ENCODE assay signal across 22 cellular contexts in the genomic region with DNA sequence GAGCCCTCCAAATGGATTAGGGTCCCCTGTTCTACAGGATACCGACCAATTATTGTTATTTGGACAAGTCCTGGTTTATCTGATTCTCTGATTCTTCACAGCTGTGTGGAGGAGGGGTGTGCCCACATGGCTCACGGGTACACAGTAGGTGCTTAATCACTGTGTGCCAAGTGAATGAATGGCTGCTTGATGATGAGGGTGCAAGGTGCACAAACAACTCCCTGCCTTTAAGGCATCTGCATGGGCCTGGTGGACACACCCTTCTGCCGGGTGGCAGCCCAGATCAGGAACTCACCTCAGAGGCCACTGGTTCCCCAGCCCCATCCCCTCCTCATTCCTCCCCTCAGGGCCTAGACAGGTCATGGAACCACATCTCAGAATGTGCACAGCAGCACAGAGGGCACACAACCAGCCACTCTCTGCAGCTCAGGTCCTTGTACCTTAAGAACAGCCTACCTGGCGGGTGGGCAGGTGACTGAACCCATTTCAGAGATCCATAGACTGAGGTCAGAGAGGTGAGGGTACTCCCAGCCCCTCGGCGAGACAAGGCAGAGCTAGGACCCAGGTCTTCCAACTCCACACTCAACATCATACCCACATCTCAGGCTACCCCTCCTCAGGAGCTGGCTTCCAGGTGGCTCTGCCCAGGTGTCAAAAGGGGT. TPM values are rescaled to one million over a fixed set of nuclear protein-coding genes. Genes with fewer than 3 reads are reported as not detected.
DNase-seq lines count a peak whose midpoint lies in the region; ATAC-seq, FAIRE-seq and TF ChIP-seq lines count a peak whose summit lies in the region.
"Had no signal": no experiment of that assay in that cellular context is flagged by ENCODE, and none has a peak within 500 bp of the region (broad histone marks: within the 10 kb centered on the region; RNA-seq: fewer than 3 reads in every experiment).

No MANE protein-coding gene starts in this region.

- no peak overlapping the region for H3K27ac ChIP-seq in kidney (ENCODE audit: low read depth in 2 of 2, low read length in 2 of 2)
- H3K27ac ChIP-seq in lower lobe of right lung = no peak overlapping the region
- H3K27ac ChIP-seq in spleen = no peak overlapping the region
- H3K27ac ChIP-seq in CD8-positive, alpha-beta memory T cell (ENCODE audit: low read depth, low read length) = no peak overlapping the region
- H3K27ac ChIP-seq in RWPE1 = no peak overlapping the region
- H3K27ac ChIP-seq: C4-2B, GM23248 had no signal

- no peak overlapping the region for H3K27ac Mint-ChIP-seq in CD8-positive, alpha-beta memory T cell
- no peak overlapping the region for H3K27ac Mint-ChIP-seq in nephron progenitor cell
- H3K27ac Mint-ChIP-seq: B cell had no signal

- 80 to 89% (median 84%) methylated on average over 5 to 6 of the region's 6 CpGs for WGBS in spleen, 5 donors

- POLR2A ChIA-PET in CD8-positive, alpha-beta memory T cell (lab: Charles Lee) = no interaction called here
- POLR2A ChIA-PET in RWPE1 (lab: Yijun Ruan, JAX; ENCODE audit: low non-redundant PET) = no interaction called here

- H3K4me1 ChIP-seq in kidney (ENCODE audit: control insufficient read depth in 1 of 2, insufficient read depth in 1 of 2, low read depth in 1 of 2, low read length in 2 of 2) (peaks cover 15 to 26% of the 10 kb centered on the region in 2 donors), lower lobe of right lung (peaks cover 19% of the 10 kb centered on the region), spleen (no peaks in the 10 kb centered on the region)
- no peaks in the 10 kb centered on the region for H3K4me1 ChIP-seq in CD8-positive, alpha-beta memory T cell (ENCODE audit: insufficient read depth, low read length)

- H3K36me3 Mint-ChIP-seq in CD8-positive, alpha-beta memory T cell = no peaks in the 10 kb centered on the region
- no peaks in the 10 kb centered on the region for H3K36me3 Mint-ChIP-seq in nephron progenitor cell (ENCODE audit: low read depth)

- H3K36me3 ChIP-seq in bronchial epithelial cell (ENCODE audit: control insufficient read depth, insufficient read depth, low read length) = no peaks in the 10 kb centered on the region
- no peaks in the 10 kb centered on the region for H3K36me3 ChIP-seq in kidney (ENCODE audit: control insufficient read depth in 1 of 2, insufficient read depth in 2 of 2, low read length in 2 of 2)
- no peaks in the 10 kb centered on the region for H3K36me3 ChIP-seq in lower lobe of right lung
- H3K36me3 ChIP-seq in spleen = no peaks in the 10 kb centered on the region
- no peaks in the 10 kb centered on the region for H3K36me3 ChIP-seq in CD8-positive, alpha-beta memory T cell (ENCODE audit: insufficient read depth, low read length)
- H3K36me3 ChIP-seq: MG63 had no signal

- intact Hi-C loops in kidney (cut with DNase I) (no loop called here), lower lobe of right lung (cut with DNase I) (no loop called here), spleen (cut with DNase I; ENCODE audit: low total_unique reads) (no loop called here)

- TF ChIP-seq CTCF in bronchial epithelial cell (IDR thresholded peaks at IDR 0.05; ENCODE audit: insufficient read depth, low read length, severe bottlenecking) = no peak
- TF ChIP-seq CTCF in kidney (IDR thresholded peaks at IDR 0.05; ENCODE audit: borderline replicate concordance, extremely low read depth, insufficient read depth) = no peak
- no peak for TF ChIP-seq CTCF in lower lobe of right lung (IDR thresholded peaks at IDR 0.05)
- no peak for TF ChIP-seq CTCF in spleen (IDR thresholded peaks at IDR 0.05 in 8 of 11, conservative IDR thresholded peaks at IDR 0.05 in 3 of 11)
- TF ChIP-seq CTCF in RWPE1 (conservative IDR thresholded peaks at IDR 0.05; ENCODE audit: low read depth) = no peak
- no peak for TF ChIP-seq CTCF in nephron progenitor cell (IDR thresholded peaks at IDR 0.05)

- no peaks in the 10 kb centered on the region for H3K9me3 Mint-ChIP-seq in CD8-positive, alpha-beta memory T cell
- no peaks in the 10 kb centered on the region for H3K9me3 Mint-ChIP-seq in nephron progenitor cell
- H3K9me3 Mint-ChIP-seq: H9 had no signal

- peak; percentile 60 for FAIRE-seq in bronchial epithelial cell (lab: Jason Lieb, UNC)
- no peak for FAIRE-seq in kidney (lab: Jason Lieb, UNC)
- FAIRE-seq: D721Med, G401.6 had no signal

- TF ChIP-seq POLR2A in spleen (IDR thresholded peaks at IDR 0.05) = no peak

- H3K9ac ChIP-seq in kidney (ENCODE audit: low read length in 2 of 2) = no peak overlapping the region
- H3K9ac ChIP-seq: GM23248 had no signal

- CTCF ChIA-PET in CD8-positive, alpha-beta memory T cell (lab: Charles Lee) = no interaction called here
- CTCF ChIA-PET in RWPE1 (lab: Yijun Ruan, JAX) = no interaction called here

- no peaks in the 10 kb centered on the region for H3K27me3 Mint-ChIP-seq in CD8-positive, alpha-beta memory T cell
- H3K27me3 Mint-ChIP-seq in nephron progenitor cell (ENCODE audit: low read depth, poor library complexity) = peaks cover 7% of the 10 kb centered on the region

- H3K27me3 ChIP-seq in bronchial epithelial cell (ENCODE audit: control insufficient read depth, insufficient read depth, low read length) = no peaks in the 10 kb centered on the region
- H3K27me3 ChIP-seq in lower lobe of right lung (ENCODE audit: low read depth) = no peaks in the 10 kb centered on the region
- peaks cover 0 to 55% (median 0%) of the 10 kb centered on the region in 7 donors for H3K27me3 ChIP-seq in spleen (replicated peaks in 1 of 7)
- no peaks in the 10 kb centered on the region for H3K27me3 ChIP-seq in CD8-positive, alpha-beta memory T cell (ENCODE audit: insufficient read depth, low read length, poor library complexity, severe bottlenecking)
- H3K27me3 ChIP-seq: MG63 had no signal

- DNase-seq in bronchial epithelial cell (ENCODE audit: low read depth) (peak; percentile 27), kidney (peak; percentile 26), lower lobe of right lung (peak; percentile 10), spleen (peak; percentile 48), RWPE1 (ENCODE audit: low spot score) (no peak), Ammon's horn (ENCODE audit: low spot score) (no peak), nephron progenitor cell (no peak)
- no peak for DNase-seq in CD8-positive, alpha-beta memory T cell
- DNase-seq: GM23248, H9, KG1, MG63, NCI-H1694, NCI-H2029 treated with DMSO at 0.1 percent for 48 hours, NCI-H2227 treated with DMSO at 0.1 percent for 48 hours, NCI-H526 treated with DMSO at 0.1 percent for 48 hours, RPMI8226, SHP77 treated with DMSO at 0.1 percent for 48 hours had no signal

- H3K4me3 Mint-ChIP-seq in CD8-positive, alpha-beta memory T cell = no peak overlapping the region
- H3K4me3 Mint-ChIP-seq in nephron progenitor cell = no peak overlapping the region
- H3K4me3 Mint-ChIP-seq: B cell, H9 had no signal

- H3K4me3 ChIP-seq in bronchial epithelial cell (ENCODE audit: low read depth, low read length) = no peak overlapping the region
- no peak overlapping the region for H3K4me3 ChIP-seq in kidney (ENCODE audit: low read length in 2 of 2)
- no peak overlapping the region for H3K4me3 ChIP-seq in lower lobe of right lung
- H3K4me3 ChIP-seq in spleen = no peak overlapping the region
- no peak overlapping the region for H3K4me3 ChIP-seq in CD8-positive, alpha-beta memory T cell (ENCODE audit: low read length)
- H3K4me3 ChIP-seq: GM23248, MG63 had no signal

- H3K4me1 Mint-ChIP-seq in CD8-positive, alpha-beta memory T cell = no peaks in the 10 kb centered on the region
- H3K4me1 Mint-ChIP-seq in nephron progenitor cell = peaks cover 27% of the 10 kb centered on the region

- no peak for ATAC-seq in lower lobe of right lung

- H3K9me3 ChIP-seq in kidney (ENCODE audit: control insufficient read depth in 1 of 2, low read length in 2 of 2) (no peaks in the 10 kb centered on the region), lower lobe of right lung (no peaks in the 10 kb centered on the region), spleen (no peaks in the 10 kb centered on the region)
- no peaks in the 10 kb centered on the region for H3K9me3 ChIP-seq in CD8-positive, alpha-beta memory T cell (ENCODE audit: low read length)
- H3K9me3 ChIP-seq: MG63 had no signal

RNA-seq across cellular contexts. Expression of a gene that starts 50.3 kb away (rescaled TPM):
- total RNA-seq in bronchial epithelial cell (6.6 and 8.1 TPM in 2 replicates), kidney (57.8 TPM), lower lobe of right lung (59.8 TPM), spleen (10 to 100 TPM in 5 of 7 donors, 1 to 10 TPM in 2; 5.7 to 23.8 (median 12.1) TPM)
- polyA plus RNA-seq in kidney (ENCODE audit: insufficient read depth, low read depth, low replicate concordance) (4.0 TPM), spleen (1 to 10 TPM in 1 of 3 donors, under 1 TPM in 2; 0.30 to 1.4 (median 0.61) TPM)
- not detected for total RNA-seq in CD8-positive, alpha-beta memory T cell
- not detected for polyA plus RNA-seq in CD8-positive, alpha-beta memory T cell

Comparison
In these comparisons a context has a peak if more than half of its experiments do, and no peak if none do; other contexts are left out.
1. DNase-seq: peak in bronchial epithelial cell (single experiment), kidney (single experiment), lower lobe of right lung (single experiment) and spleen (single experiment); none in CD8-positive, alpha-beta memory T cell (0 of 5), RWPE1 (single experiment), Ammon's horn (single experiment) and nephron progenitor cell (single experiment).